1 cellular context compared by ENCODE assay signal in genomic region chr3:66472313-66473134, GRCh38.
TF ChIP-seq lines count a peak whose summit lies in the region.

No MANE protein-coding gene starts in this region.

TF ChIP-seq in GM12878, 131 proteins besides CTCF, POLR2A, EP300 and RAD21 (continued from another document and continues in another):
- TF ChIP-seq, protein P1, sequence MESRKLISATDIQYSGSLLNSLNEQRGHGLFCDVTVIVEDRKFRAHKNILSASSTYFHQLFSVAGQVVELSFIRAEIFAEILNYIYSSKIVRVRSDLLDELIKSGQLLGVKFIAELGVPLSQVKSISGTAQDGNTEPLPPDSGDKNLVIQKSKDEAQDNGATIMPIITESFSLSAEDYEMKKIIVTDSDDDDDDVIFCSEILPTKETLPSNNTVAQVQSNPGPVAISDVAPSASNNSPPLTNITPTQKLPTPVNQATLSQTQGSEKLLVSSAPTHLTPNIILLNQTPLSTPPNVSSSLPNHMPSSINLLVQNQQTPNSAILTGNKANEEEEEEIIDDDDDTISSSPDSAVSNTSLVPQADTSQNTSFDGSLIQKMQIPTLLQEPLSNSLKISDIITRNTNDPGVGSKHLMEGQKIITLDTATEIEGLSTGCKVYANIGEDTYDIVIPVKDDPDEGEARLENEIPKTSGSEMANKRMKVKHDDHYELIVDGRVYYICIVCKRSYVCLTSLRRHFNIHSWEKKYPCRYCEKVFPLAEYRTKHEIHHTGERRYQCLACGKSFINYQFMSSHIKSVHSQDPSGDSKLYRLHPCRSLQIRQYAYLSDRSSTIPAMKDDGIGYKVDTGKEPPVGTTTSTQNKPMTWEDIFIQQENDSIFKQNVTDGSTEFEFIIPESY (IDR thresholded peaks at IDR 0.05) = no peak
- TF ChIP-seq, protein P2, sequence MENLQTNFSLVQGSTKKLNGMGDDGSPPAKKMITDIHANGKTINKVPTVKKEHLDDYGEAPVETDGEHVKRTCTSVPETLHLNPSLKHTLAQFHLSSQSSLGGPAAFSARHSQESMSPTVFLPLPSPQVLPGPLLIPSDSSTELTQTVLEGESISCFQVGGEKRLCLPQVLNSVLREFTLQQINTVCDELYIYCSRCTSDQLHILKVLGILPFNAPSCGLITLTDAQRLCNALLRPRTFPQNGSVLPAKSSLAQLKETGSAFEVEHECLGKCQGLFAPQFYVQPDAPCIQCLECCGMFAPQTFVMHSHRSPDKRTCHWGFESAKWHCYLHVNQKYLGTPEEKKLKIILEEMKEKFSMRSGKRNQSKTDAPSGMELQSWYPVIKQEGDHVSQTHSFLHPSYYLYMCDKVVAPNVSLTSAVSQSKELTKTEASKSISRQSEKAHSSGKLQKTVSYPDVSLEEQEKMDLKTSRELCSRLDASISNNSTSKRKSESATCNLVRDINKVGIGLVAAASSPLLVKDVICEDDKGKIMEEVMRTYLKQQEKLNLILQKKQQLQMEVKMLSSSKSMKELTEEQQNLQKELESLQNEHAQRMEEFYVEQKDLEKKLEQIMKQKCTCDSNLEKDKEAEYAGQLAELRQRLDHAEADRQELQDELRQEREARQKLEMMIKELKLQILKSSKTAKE (IDR thresholded peaks at IDR 0.05; ENCODE audit: low read depth, poor library complexity, severe bottlenecking) = peak; percentile 73
- 0 out of 2 replicates have a peak, but pooled peaks have one; percentile 39 for TF ChIP-seq MLLT1 (IDR thresholded peaks at IDR 0.05)
- TF ChIP-seq NRF1 (conservative IDR thresholded peaks at IDR 0.05; ENCODE audit: low read depth, low read length) = no peak
- TF ChIP-seq CUX1 (IDR thresholded peaks at IDR 0.05; ENCODE audit: insufficient replicate concordance, low read depth, low read length) = peak; percentile 15
- TF ChIP-seq, protein P3, sequence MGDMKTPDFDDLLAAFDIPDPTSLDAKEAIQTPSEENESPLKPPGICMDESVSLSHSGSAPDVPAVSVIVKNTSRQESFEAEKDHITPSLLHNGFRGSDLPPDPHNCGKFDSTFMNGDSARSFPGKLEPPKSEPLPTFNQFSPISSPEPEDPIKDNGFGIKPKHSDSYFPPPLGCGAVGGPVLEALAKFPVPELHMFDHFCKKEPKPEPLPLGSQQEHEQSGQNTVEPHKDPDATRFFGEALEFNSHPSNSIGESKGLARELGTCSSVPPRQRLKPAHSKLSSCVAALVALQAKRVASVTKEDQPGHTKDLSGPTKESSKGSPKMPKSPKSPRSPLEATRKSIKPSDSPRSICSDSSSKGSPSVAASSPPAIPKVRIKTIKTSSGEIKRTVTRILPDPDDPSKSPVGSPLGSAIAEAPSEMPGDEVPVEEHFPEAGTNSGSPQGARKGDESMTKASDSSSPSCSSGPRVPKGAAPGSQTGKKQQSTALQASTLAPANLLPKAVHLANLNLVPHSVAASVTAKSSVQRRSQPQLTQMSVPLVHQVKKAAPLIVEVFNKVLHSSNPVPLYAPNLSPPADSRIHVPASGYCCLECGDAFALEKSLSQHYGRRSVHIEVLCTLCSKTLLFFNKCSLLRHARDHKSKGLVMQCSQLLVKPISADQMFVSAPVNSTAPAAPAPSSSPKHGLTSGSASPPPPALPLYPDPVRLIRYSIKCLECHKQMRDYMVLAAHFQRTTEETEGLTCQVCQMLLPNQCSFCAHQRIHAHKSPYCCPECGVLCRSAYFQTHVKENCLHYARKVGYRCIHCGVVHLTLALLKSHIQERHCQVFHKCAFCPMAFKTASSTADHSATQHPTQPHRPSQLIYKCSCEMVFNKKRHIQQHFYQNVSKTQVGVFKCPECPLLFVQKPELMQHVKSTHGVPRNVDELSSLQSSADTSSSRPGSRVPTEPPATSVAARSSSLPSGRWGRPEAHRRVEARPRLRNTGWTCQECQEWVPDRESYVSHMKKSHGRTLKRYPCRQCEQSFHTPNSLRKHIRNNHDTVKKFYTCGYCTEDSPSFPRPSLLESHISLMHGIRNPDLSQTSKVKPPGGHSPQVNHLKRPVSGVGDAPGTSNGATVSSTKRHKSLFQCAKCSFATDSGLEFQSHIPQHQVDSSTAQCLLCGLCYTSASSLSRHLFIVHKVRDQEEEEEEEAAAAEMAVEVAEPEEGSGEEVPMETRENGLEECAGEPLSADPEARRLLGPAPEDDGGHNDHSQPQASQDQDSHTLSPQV (IDR thresholded peaks at IDR 0.05) = no peak
- peak; percentile 76; the same call in 1 of the 2 replicates for TF ChIP-seq MEF2A (IDR thresholded peaks at IDR 0.05; ENCODE audit: insufficient read depth, low read depth, low read length)
- TF ChIP-seq RUNX3 (IDR thresholded peaks at IDR 0.05; ENCODE audit: low read length) = peak; percentile 51
- TF ChIP-seq NFYA (IDR thresholded peaks at IDR 0.05; ENCODE audit: borderline replicate concordance, low read depth, low read length) = no peak
- TF ChIP-seq REST (IDR thresholded peaks at IDR 0.05; ENCODE audit: low read depth, low read length) = no peak
- TF ChIP-seq SRF (IDR thresholded peaks at IDR 0.05; ENCODE audit: low read depth in 2 of 2, low read length in 2 of 2) = peak in 1 of 2 experiments; percentile 29; a peak in 1 of 4 replicates
- TF ChIP-seq MXI1 (IDR thresholded peaks at IDR 0.05; ENCODE audit: low read depth, low read length) = no peak
- TF ChIP-seq IKZF1 (conservative IDR thresholded peaks at IDR 0.05) = peak; percentile 82
- peak; percentile 52; the same call in 1 of the 2 replicates for TF ChIP-seq BMI1 (IDR thresholded peaks at IDR 0.05; ENCODE audit: borderline replicate concordance)
- no peak for TF ChIP-seq EGR1 (IDR thresholded peaks at IDR 0.05; ENCODE audit: borderline replicate concordance in 1 of 2, low read depth in 2 of 2, low read length in 2 of 2)
- peak; percentile 84 for TF ChIP-seq MTA2 (IDR thresholded peaks at IDR 0.05; ENCODE audit: low read depth)
- TF ChIP-seq PML (IDR thresholded peaks at IDR 0.05; ENCODE audit: low read length) = peak; percentile 57; the same call in 1 of the 2 replicates
- TF ChIP-seq NR2F1 (conservative IDR thresholded peaks at IDR 0.05) = 0 out of 2 replicates have a peak, but pooled peaks have one; percentile 26
- peak; percentile 53 for TF ChIP-seq GABPA (IDR thresholded peaks at IDR 0.05; ENCODE audit: low read depth)
- TF ChIP-seq, protein P4, sequence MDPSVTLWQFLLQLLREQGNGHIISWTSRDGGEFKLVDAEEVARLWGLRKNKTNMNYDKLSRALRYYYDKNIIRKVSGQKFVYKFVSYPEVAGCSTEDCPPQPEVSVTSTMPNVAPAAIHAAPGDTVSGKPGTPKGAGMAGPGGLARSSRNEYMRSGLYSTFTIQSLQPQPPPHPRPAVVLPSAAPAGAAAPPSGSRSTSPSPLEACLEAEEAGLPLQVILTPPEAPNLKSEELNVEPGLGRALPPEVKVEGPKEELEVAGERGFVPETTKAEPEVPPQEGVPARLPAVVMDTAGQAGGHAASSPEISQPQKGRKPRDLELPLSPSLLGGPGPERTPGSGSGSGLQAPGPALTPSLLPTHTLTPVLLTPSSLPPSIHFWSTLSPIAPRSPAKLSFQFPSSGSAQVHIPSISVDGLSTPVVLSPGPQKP (IDR thresholded peaks at IDR 0.05; ENCODE audit: low read depth, low read length) = no peak
- no peak for TF ChIP-seq ZSCAN29 (IDR thresholded peaks at IDR 0.05)
- TF ChIP-seq BHLHE40 (IDR thresholded peaks at IDR 0.05; ENCODE audit: borderline replicate concordance in 1 of 2, low read depth in 2 of 2, low read length in 1 of 2) = peak; percentile 38 to 40; a peak in 1 of 4 replicates
- peak; percentile 88 for TF ChIP-seq IRF4 (IDR thresholded peaks at IDR 0.05; ENCODE audit: low read depth, low read length)
- TF ChIP-seq, protein P5, sequence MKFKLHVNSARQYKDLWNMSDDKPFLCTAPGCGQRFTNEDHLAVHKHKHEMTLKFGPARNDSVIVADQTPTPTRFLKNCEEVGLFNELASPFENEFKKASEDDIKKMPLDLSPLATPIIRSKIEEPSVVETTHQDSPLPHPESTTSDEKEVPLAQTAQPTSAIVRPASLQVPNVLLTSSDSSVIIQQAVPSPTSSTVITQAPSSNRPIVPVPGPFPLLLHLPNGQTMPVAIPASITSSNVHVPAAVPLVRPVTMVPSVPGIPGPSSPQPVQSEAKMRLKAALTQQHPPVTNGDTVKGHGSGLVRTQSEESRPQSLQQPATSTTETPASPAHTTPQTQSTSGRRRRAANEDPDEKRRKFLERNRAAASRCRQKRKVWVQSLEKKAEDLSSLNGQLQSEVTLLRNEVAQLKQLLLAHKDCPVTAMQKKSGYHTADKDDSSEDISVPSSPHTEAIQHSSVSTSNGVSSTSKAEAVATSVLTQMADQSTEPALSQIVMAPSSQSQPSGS (IDR thresholded peaks at IDR 0.05; ENCODE audit: low read length) = peak; percentile 84
- no peak for TF ChIP-seq ZNF622 (IDR thresholded peaks at IDR 0.05)
- TF ChIP-seq ZBED1 (IDR thresholded peaks at IDR 0.05; ENCODE audit: borderline replicate concordance) = peak; percentile 44
- peak; percentile 73 for TF ChIP-seq CREM (IDR thresholded peaks at IDR 0.05; ENCODE audit: low read depth)
- no peak for TF ChIP-seq CHD1 (IDR thresholded peaks at IDR 0.05; ENCODE audit: low read depth, low read length)
- TF ChIP-seq, protein P6, sequence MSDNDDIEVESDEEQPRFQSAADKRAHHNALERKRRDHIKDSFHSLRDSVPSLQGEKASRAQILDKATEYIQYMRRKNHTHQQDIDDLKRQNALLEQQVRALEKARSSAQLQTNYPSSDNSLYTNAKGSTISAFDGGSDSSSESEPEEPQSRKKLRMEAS (IDR thresholded peaks at IDR 0.05; ENCODE audit: low read depth, low read length) = peak; percentile 45; the same call in 1 of the 2 replicates
- no peak for TF ChIP-seq SREBF2 (IDR thresholded peaks at IDR 0.05; ENCODE audit: low read length)
- TF ChIP-seq MEF2B (IDR thresholded peaks at IDR 0.05; ENCODE audit: partially characterized antibody, poor library complexity, severe bottlenecking) = peak; percentile 65
- 0 out of 2 replicates have a peak, but pooled peaks have one; percentile 26 for TF ChIP-seq NBN (IDR thresholded peaks at IDR 0.05)
- TF ChIP-seq ETV6 (conservative IDR thresholded peaks at IDR 0.05 in 1 of 2, IDR thresholded peaks at IDR 0.05 in 1 of 2; ENCODE audit: borderline replicate concordance in 1 of 2, low read depth in 1 of 2) = peak in 1 of 2 experiments; percentile 78; a peak in 1 of 4 replicates
- peak; percentile 88 to 90 for TF ChIP-seq IKZF2 (IDR thresholded peaks at IDR 0.05)
- TF ChIP-seq HDAC6 (IDR thresholded peaks at IDR 0.05; ENCODE audit: unreplicated experiment) = no peak
- no peak for TF ChIP-seq YBX1 (IDR thresholded peaks at IDR 0.05)
- TF ChIP-seq SMARCA5 (IDR thresholded peaks at IDR 0.05) = no peak
- TF ChIP-seq SMC3 (IDR thresholded peaks at IDR 0.05; ENCODE audit: borderline replicate concordance, low read length) = no peak
